Comparison of ENCODE assay signal across 8 cellular contexts in genomic region chr10:62047960-62048383, GRCh38.
DNase-seq lines count a peak whose midpoint lies in the region; ATAC-seq, FAIRE-seq and TF ChIP-seq lines count a peak whose summit lies in the region.

No MANE protein-coding gene starts in this region.

- peak; percentile 55 for DNase-seq in T-helper 2 cell treated with Interferon-gamma antibody and Interleukin-4, amounts not matched to agents 5 μg/mL and 100 μg/mL, for 36 hours (ENCODE audit: low spot score)
- DNase-seq in endothelial cell of umbilical vein (ENCODE audit: low read depth, low spot score) (peak; percentile 42), renal cortical epithelial cell (ENCODE audit: low read depth) (peak; percentile 64), cerebellar nuclear complex (lab: John Stamatoyannopoulos, UW) (no peak), SHP77 treated with DMSO at 0.1 percent for 48 hours (lab: John Stamatoyannopoulos, UW) (no peak), NCI-H1417 (lab: John Stamatoyannopoulos, UW) (no peak)

- H3K4me3 Mint-ChIP-seq in T-helper 2 cell treated with Interferon-gamma antibody and Interleukin-4, amounts not matched to agents 5 μg/mL and 100 μg/mL, for 36 hours, result peak overlapping the region; percentile 92

- dilution Hi-C loops in endothelial cell of umbilical vein (cut with MboI; ENCODE audit: extremely low pct_ligation_motif_present, low sequenced_read_pairs), result no loop called here

- TF ChIP-seq POLR2A in endothelial cell of umbilical vein (IDR thresholded peaks at IDR 0.05; ENCODE audit: low read depth, low read length), result no peak

- no peaks in the 10 kb centered on the region for H3K27me3 Mint-ChIP-seq in T-helper 2 cell treated with Interferon-gamma antibody and Interleukin-4, amounts not matched to agents 5 μg/mL and 100 μg/mL, for 36 hours (ENCODE audit: low read depth)

- H3K9me3 ChIP-seq in DOHH2 (ENCODE audit: control insufficient read depth, insufficient read depth, low read length) (no peaks in the 10 kb centered on the region), endothelial cell of umbilical vein (replicated peaks; ENCODE audit: control insufficient read depth, insufficient read depth, low read length) (no peaks in the 10 kb centered on the region)

- H3K36me3 Mint-ChIP-seq in T-helper 2 cell treated with Interferon-gamma antibody and Interleukin-4, amounts not matched to agents 5 μg/mL and 100 μg/mL, for 36 hours (ENCODE audit: low read depth), result peaks cover 46% of the 10 kb centered on the region

- H3K4me1 ChIP-seq in DOHH2 (ENCODE audit: control insufficient read depth, low read length) (peaks cover 100% of the 10 kb centered on the region), endothelial cell of umbilical vein (ENCODE audit: control insufficient read depth, extremely low read depth, insufficient read depth, low read length) (peaks cover 56% of the 10 kb centered on the region)

- H3K27me3 ChIP-seq in DOHH2 (ENCODE audit: control insufficient read depth, low read length), result no peaks in the 10 kb centered on the region
- no peaks in the 10 kb centered on the region for H3K27me3 ChIP-seq in endothelial cell of umbilical vein (ENCODE audit: control insufficient read depth in 2 of 2, insufficient read depth in 2 of 2, low read length in 2 of 2)

- no peak for TF ChIP-seq CTCF in DOHH2 (IDR thresholded peaks at IDR 0.05; ENCODE audit: low read depth, low read length, poor library complexity, severe bottlenecking)
- TF ChIP-seq CTCF in endothelial cell of umbilical vein (IDR thresholded peaks at IDR 0.05; ENCODE audit: extremely low read depth in 1 of 2, insufficient read depth in 1 of 2, low read depth in 1 of 2, low read length in 2 of 2), result no peak

- ATAC-seq in GM19452 (IDR thresholded peaks at IDR 0.05; ENCODE audit: unreplicated experiment), result no peak

- peak overlapping the region; percentile 55 for H3K4me3 ChIP-seq in DOHH2 (ENCODE audit: low read length)
- no peak overlapping the region for H3K4me3 ChIP-seq in endothelial cell of umbilical vein (replicated peaks in 1 of 3; ENCODE audit: insufficient read depth in 1 of 3, low read depth in 1 of 3, low read length in 3 of 3)

- BruUV-seq in endothelial cell of umbilical vein (replicated peaks; lab: Mats Ljungman, UMichigan), result no TSS peak

- no peaks in the 10 kb centered on the region for H3K9me3 Mint-ChIP-seq in T-helper 2 cell treated with Interferon-gamma antibody and Interleukin-4, amounts not matched to agents 5 μg/mL and 100 μg/mL, for 36 hours

- H3K9me1 ChIP-seq in endothelial cell of umbilical vein (replicated peaks; ENCODE audit: control insufficient read depth, extremely low read depth, insufficient read depth, low read length), result no peaks in the 10 kb centered on the region

- H3K4me2 ChIP-seq in DOHH2 (ENCODE audit: low read length) (peak overlapping the region; percentile 72), endothelial cell of umbilical vein (ENCODE audit: insufficient read depth, low read length) (no peak overlapping the region)

- H3K9me2 ChIP-seq in DOHH2 (replicated peaks; ENCODE audit: control insufficient read depth, low read length), result no peaks in the 10 kb centered on the region

- intact Hi-C loops in endothelial cell of umbilical vein (cut with micrococcal nuclease), result loop anchor here (5.0 kb wide), 3 partner anchors 124 to 334 kb away; no protein-coding TSS in a partner anchor

- H3K4me1 Mint-ChIP-seq in T-helper 2 cell treated with Interferon-gamma antibody and Interleukin-4, amounts not matched to agents 5 μg/mL and 100 μg/mL, for 36 hours (ENCODE audit: low read depth), result peaks cover 96% of the 10 kb centered on the region

- H3K79me2 ChIP-seq in DOHH2 (ENCODE audit: control insufficient read depth, low read length), result peaks cover 56% of the 10 kb centered on the region
- no peaks in the 10 kb centered on the region for H3K79me2 ChIP-seq in endothelial cell of umbilical vein (ENCODE audit: control insufficient read depth, insufficient read depth, low read length)

- POLR2A ChIA-PET in endothelial cell of umbilical vein (lab: Charles Lee), result no interaction called here

- H4K20me1 ChIP-seq in DOHH2 (ENCODE audit: control insufficient read depth, insufficient read depth, low read depth, low read length) (no peaks in the 10 kb centered on the region), endothelial cell of umbilical vein (replicated peaks; ENCODE audit: control insufficient read depth, extremely low read depth, insufficient read depth, low read length) (no peaks in the 10 kb centered on the region)

- H3F3A ChIP-seq in DOHH2 (ENCODE audit: control insufficient read depth, insufficient read depth), result peaks cover 20% of the 10 kb centered on the region

- CTCF ChIA-PET in endothelial cell of umbilical vein (lab: Charles Lee), result interaction anchor here (1.2 to 14.6 kb wide), 5 partner anchors 9 to 199 kb away, joined by 5 to 468 read pairs (median 10); no protein-coding TSS in a partner anchor

- no peak overlapping the region for H3K9ac ChIP-seq in endothelial cell of umbilical vein (replicated peaks; ENCODE audit: extremely low read depth, insufficient read depth, low read length)

- no peak overlapping the region for H2AFZ ChIP-seq in endothelial cell of umbilical vein (ENCODE audit: low read depth, low read length)

- H3K27ac ChIP-seq in DOHH2 (ENCODE audit: low read depth, low read length) (peak overlapping the region; percentile 70; the same call in 1 of the 2 replicates), endothelial cell of umbilical vein (ENCODE audit: insufficient read depth, low read depth, low read length) (no peak overlapping the region)

- FAIRE-seq in endothelial cell of umbilical vein (lab: Jason Lieb, UNC), result no peak

- H3K36me3 ChIP-seq in DOHH2 (ENCODE audit: control insufficient read depth, low read length), result peaks cover 24% of the 10 kb centered on the region
- H3K36me3 ChIP-seq in endothelial cell of umbilical vein (ENCODE audit: control insufficient read depth in 2 of 2, extremely low read depth in 1 of 2, insufficient read depth in 2 of 2, low read length in 2 of 2), result peaks cover 4 to 7% of the 10 kb centered on the region in 2 experiments

- H3K27ac Mint-ChIP-seq in T-helper 2 cell treated with Interferon-gamma antibody and Interleukin-4, amounts not matched to agents 5 μg/mL and 100 μg/mL, for 36 hours, result peak overlapping the region; percentile 97

TF ChIP-seq in endothelial cell of umbilical vein, 7 proteins besides CTCF, POLR2A, EP300 and RAD21:
- no peak for TF ChIP-seq GATA2 (IDR thresholded peaks at IDR 0.05; ENCODE audit: insufficient read depth, insufficient read length, low read depth, low read length)
- no peak for TF ChIP-seq EZH2 (IDR thresholded peaks at IDR 0.05; ENCODE audit: borderline replicate concordance, low read depth, low read length, severe bottlenecking)
- no peak for TF ChIP-seq FOS (IDR thresholded peaks at IDR 0.05; ENCODE audit: borderline replicate concordance, insufficient read depth, low read length)
- no peak for TF ChIP-seq MYC (IDR thresholded peaks at IDR 0.05; ENCODE audit: low read depth, low read length)
- no peak for TF ChIP-seq POLR2AphosphoS5 (IDR thresholded peaks at IDR 0.05; ENCODE audit: insufficient read depth, low read depth, low read length)
- TF ChIP-seq JUN (IDR thresholded peaks at IDR 0.05; ENCODE audit: borderline replicate concordance, insufficient read depth, insufficient read length, low read depth), result no peak

Comparison
In these comparisons a context has a peak if more than half of its experiments do, and no peak if none do; other contexts are left out.
1. DNase-seq: peak in T-helper 2 cell treated with Interferon-gamma antibody and Interleukin-4, amounts not matched to agents 5 μg/mL and 100 μg/mL, for 36 hours (single experiment), endothelial cell of umbilical vein (single experiment) and renal cortical epithelial cell (single experiment); none in cerebellar nuclear complex (0 of 2), SHP77 treated with DMSO at 0.1 percent for 48 hours (single experiment) and NCI-H1417 (0 of 3).